ENCODE assay signal across 25 cellular contexts in genomic region chr16:75175074-75175473, GRCh38. TPM values are rescaled to one million over a fixed set of nuclear protein-coding genes. Genes with fewer than 3 reads are reported as not detected.
"Had no signal": no experiment of that assay in that cellular context is flagged by ENCODE, and none has a peak within 500 bp of the region (broad histone marks: within the 10 kb centered on the region; RNA-seq: fewer than 3 reads in every experiment).

No MANE protein-coding gene starts in this region.

- H3K4me3 ChIP-seq: MG63, SJSA1, SK-N-MC had no signal

- H3K27ac ChIP-seq: SJSA1, SK-N-MC had no signal

- H3K27me3 ChIP-seq: MG63, SJSA1 had no signal

- H3K4me1 ChIP-seq: SJSA1 had no signal

- DNase-seq: IMR-90, Karpas-422, KG1, MG63, NCI-H1092, NCI-H1105 treated with DMSO at 0.1 percent for 48 hours, NCI-H1417 treated with DMSO at 0.1 percent for 48 hours, NCI-H146, NCI-H1694 treated with DMSO at 0.1 percent for 48 hours, NCI-H2029, NCI-H2081 treated with DMSO at 0.1 percent for 48 hours, NCI-H2171, NCI-H226, NCI-H446, NCI-H510A, NCI-H524 treated with DMSO at 0.1 percent for 48 hours, NCI-H69, NCI-H774, Right ventricle myocardium superior, RPMI8226, SIG-M5 had no signal

- FAIRE-seq: RCC 7860 had no signal

RNA-seq across cellular contexts. Expression of gene CTRB2, which starts 31.9 kb away (rescaled TPM):
- total RNA-seq: HT-29, IMR-90, Right ventricle myocardium superior, SJSA1 had no signal

RNA-seq across cellular contexts. Expression of gene CTRB1, which starts 43.7 kb away (rescaled TPM):
- total RNA-seq: HT-29, IMR-90, Right ventricle myocardium superior, SJSA1 had no signal
